Comparison of ENCODE assay signal across 1 cellular context in genomic region chr15:50344006-50344464, GRCh38.
A peak's percentile ranks its signal among the peaks of the same experiment; 100 is the strongest.
TF ChIP-seq lines count a peak whose summit lies in the region.

No MANE protein-coding gene starts in this region.

TF ChIP-seq in HepG2, 621 proteins besides CTCF, POLR2A, EP300 and RAD21 (continued from another document):
- no peak for TF ChIP-seq ZNF362 (CRISPR knock-in tag; IDR thresholded peaks at IDR 0.05; ENCODE audit: borderline replicate concordance)
- TF ChIP-seq SOX6 (IDR thresholded peaks at IDR 0.05), result no peak
- TF ChIP-seq SOX6 (CRISPR knock-in tag; IDR thresholded peaks at IDR 0.05), result peak; percentile 88
- no peak for TF ChIP-seq CERS6 (CRISPR knock-in tag; IDR thresholded peaks at IDR 0.05)
- no peak for TF ChIP-seq STAG1 (CRISPR knock-in tag; IDR thresholded peaks at IDR 0.05)
- TF ChIP-seq, protein P1, sequence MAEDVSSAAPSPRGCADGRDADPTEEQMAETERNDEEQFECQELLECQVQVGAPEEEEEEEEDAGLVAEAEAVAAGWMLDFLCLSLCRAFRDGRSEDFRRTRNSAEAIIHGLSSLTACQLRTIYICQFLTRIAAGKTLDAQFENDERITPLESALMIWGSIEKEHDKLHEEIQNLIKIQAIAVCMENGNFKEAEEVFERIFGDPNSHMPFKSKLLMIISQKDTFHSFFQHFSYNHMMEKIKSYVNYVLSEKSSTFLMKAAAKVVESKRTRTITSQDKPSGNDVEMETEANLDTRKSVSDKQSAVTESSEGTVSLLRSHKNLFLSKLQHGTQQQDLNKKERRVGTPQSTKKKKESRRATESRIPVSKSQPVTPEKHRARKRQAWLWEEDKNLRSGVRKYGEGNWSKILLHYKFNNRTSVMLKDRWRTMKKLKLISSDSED (CRISPR knock-in tag; IDR thresholded peaks at IDR 0.05), result no peak
- TF ChIP-seq ZNF350 (CRISPR knock-in tag; IDR thresholded peaks at IDR 0.05; ENCODE audit: borderline replicate concordance, low read depth), result no peak
- TF ChIP-seq RARA (CRISPR knock-in tag; IDR thresholded peaks at IDR 0.05), result peak; percentile 25; the same call in 1 of the 2 replicates
- peak; percentile 61 for TF ChIP-seq ISL2 (CRISPR knock-in tag; IDR thresholded peaks at IDR 0.05)
- no peak for TF ChIP-seq HOXD1 (CRISPR knock-in tag; IDR thresholded peaks at IDR 0.05)
- TF ChIP-seq HNRNPUL1 (IDR thresholded peaks at IDR 0.05; ENCODE audit: low read depth, low read length), result no peak
- TF ChIP-seq ZNF737 (CRISPR knock-in tag; IDR thresholded peaks at IDR 0.05; ENCODE audit: borderline replicate concordance), result no peak
- TF ChIP-seq HMG20A (CRISPR knock-in tag; IDR thresholded peaks at IDR 0.05; ENCODE audit: borderline replicate concordance), result peak; percentile 33; the same call in 1 of the 2 replicates
- no peak for TF ChIP-seq CREB1 (IDR thresholded peaks at IDR 0.05)
- peak; percentile 52; the same call in 1 of the 2 replicates for TF ChIP-seq CREB1 (CRISPR knock-in tag; IDR thresholded peaks at IDR 0.05)
- TF ChIP-seq PHF21A (CRISPR knock-in tag; IDR thresholded peaks at IDR 0.05), result 0 out of 2 replicates have a peak, but pooled peaks have one; percentile 58
- no peak for TF ChIP-seq ZZZ3 (CRISPR knock-in tag; IDR thresholded peaks at IDR 0.05; ENCODE audit: borderline replicate concordance)
- TF ChIP-seq ZNF292 (CRISPR knock-in tag; IDR thresholded peaks at IDR 0.05; ENCODE audit: borderline replicate concordance, low read depth), result 0 out of 2 replicates have a peak, but pooled peaks have one; percentile 23
- no peak for TF ChIP-seq PHB2 (IDR thresholded peaks at IDR 0.05; ENCODE audit: partially characterized antibody)
- no peak for TF ChIP-seq ZNF800 (CRISPR knock-in tag; IDR thresholded peaks at IDR 0.05)
- TF ChIP-seq, protein P2, sequence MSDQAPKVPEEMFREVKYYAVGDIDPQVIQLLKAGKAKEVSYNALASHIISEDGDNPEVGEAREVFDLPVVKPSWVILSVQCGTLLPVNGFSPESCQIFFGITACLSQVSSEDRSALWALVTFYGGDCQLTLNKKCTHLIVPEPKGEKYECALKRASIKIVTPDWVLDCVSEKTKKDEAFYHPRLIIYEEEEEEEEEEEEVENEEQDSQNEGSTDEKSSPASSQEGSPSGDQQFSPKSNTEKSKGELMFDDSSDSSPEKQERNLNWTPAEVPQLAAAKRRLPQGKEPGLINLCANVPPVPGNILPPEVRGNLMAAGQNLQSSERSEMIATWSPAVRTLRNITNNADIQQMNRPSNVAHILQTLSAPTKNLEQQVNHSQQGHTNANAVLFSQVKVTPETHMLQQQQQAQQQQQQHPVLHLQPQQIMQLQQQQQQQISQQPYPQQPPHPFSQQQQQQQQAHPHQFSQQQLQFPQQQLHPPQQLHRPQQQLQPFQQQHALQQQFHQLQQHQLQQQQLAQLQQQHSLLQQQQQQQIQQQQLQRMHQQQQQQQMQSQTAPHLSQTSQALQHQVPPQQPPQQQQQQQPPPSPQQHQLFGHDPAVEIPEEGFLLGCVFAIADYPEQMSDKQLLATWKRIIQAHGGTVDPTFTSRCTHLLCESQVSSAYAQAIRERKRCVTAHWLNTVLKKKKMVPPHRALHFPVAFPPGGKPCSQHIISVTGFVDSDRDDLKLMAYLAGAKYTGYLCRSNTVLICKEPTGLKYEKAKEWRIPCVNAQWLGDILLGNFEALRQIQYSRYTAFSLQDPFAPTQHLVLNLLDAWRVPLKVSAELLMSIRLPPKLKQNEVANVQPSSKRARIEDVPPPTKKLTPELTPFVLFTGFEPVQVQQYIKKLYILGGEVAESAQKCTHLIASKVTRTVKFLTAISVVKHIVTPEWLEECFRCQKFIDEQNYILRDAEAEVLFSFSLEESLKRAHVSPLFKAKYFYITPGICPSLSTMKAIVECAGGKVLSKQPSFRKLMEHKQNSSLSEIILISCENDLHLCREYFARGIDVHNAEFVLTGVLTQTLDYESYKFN (CRISPR knock-in tag; conservative IDR thresholded peaks at IDR 0.05), result peak; percentile 88
- TF ChIP-seq ZNF883 (CRISPR knock-in tag; IDR thresholded peaks at IDR 0.05; ENCODE audit: not compliant biosample characterization), result no peak
- no peak for TF ChIP-seq ZNF230 (CRISPR knock-in tag; IDR thresholded peaks at IDR 0.05)
- no peak for TF ChIP-seq RFXANK (CRISPR knock-in tag; IDR thresholded peaks at IDR 0.05)
- peak; percentile 93 for TF ChIP-seq FOXA3 (CRISPR knock-in tag; IDR thresholded peaks at IDR 0.05)
